ENCODE assay signal across 9 cellular contexts in genomic region chr12:124940143-124940392, GRCh38. TPM values are rescaled to one million over a fixed set of nuclear protein-coding genes. Genes with fewer than 3 reads are reported as not detected.
DNase-seq lines count a peak whose midpoint lies in the region; ATAC-seq and TF ChIP-seq lines count a peak whose summit lies in the region.
"Had no signal": no experiment of that assay in that cellular context is flagged by ENCODE, and none has a peak within 500 bp of the region (broad histone marks: within the 10 kb centered on the region; RNA-seq: fewer than 3 reads in every experiment).

No MANE protein-coding gene starts in this region.

- H3K4me2 ChIP-seq in OCI-LY3 (ENCODE audit: low read length), result peak overlapping the region; percentile 94

- H3K9me3 ChIP-seq in OCI-LY3 (ENCODE audit: insufficient read depth, low read length), result no peaks in the 10 kb centered on the region
- no peaks in the 10 kb centered on the region for H3K9me3 ChIP-seq in stomach smooth muscle (ENCODE audit: control insufficient read depth in 2 of 2, low read length in 2 of 2)

- H3K4me3 ChIP-seq in OCI-LY3 (ENCODE audit: low read length), result peak overlapping the region; percentile 77
- H3K4me3 ChIP-seq in fibroblast of the aortic adventitia (ENCODE audit: low read depth, low read length), result peak overlapping the region; percentile 62
- peak overlapping the region; percentile 73 to 84 for H3K4me3 ChIP-seq in stomach smooth muscle (ENCODE audit: low read length in 2 of 2)

- no peaks in the 10 kb centered on the region for H3K27me3 ChIP-seq in OCI-LY3 (ENCODE audit: low read depth, low read length)
- H3K27me3 ChIP-seq in stomach smooth muscle (ENCODE audit: control insufficient read depth in 1 of 2, insufficient read depth in 2 of 2, low read length in 2 of 2), result no peaks in the 10 kb centered on the region

- DNase-seq in fibroblast of the aortic adventitia (ENCODE audit: low read depth), result no peak
- DNase-seq in activated T-cell treated with anti-CD3 and anti-CD28 coated beads, Interleukin-2, amount 50 U/mL, for 1 hour, result no peak
- no peak for DNase-seq in NCI-H1417 (lab: John Stamatoyannopoulos, UW)
- no peak for DNase-seq in GM10248 (ENCODE audit: extremely low spot score)
- no peak for DNase-seq in NK-92 treated with Interleukin-12 subunit alpha and Interleukin-12 subunit beta, amount 100 ng/mL, for 24 hours (lab: John Stamatoyannopoulos, UW)
- DNase-seq: NCI-H187 treated with DMSO at 0.1 percent for 48 hours had no signal

- no peaks in the 10 kb centered on the region for H4K20me1 ChIP-seq in OCI-LY3 (ENCODE audit: insufficient read depth, low read length)

- H3K27ac ChIP-seq in OCI-LY3 (ENCODE audit: low read length) (peak overlapping the region; percentile 84), stomach smooth muscle (ENCODE audit: low read length) (peak overlapping the region; percentile 95)

- H2AFZ ChIP-seq in OCI-LY3 (ENCODE audit: low read depth, low read length), result peak overlapping the region; percentile 26; the same call in 1 of the 2 replicates

- H3K4me1 ChIP-seq in OCI-LY3 (ENCODE audit: low read length) (peaks cover 19% of the 10 kb centered on the region), stomach smooth muscle (ENCODE audit: control insufficient read depth, insufficient read depth, low read length) (peaks cover 14% of the 10 kb centered on the region)

- H3K79me2 ChIP-seq in OCI-LY3 (ENCODE audit: low read length), result no peaks in the 10 kb centered on the region

- CTCF ChIA-PET in GM10248 (lab: Yijun Ruan, JAX), result interaction anchor here (0.8 to 8.9 kb wide), 24 partner anchors 9 to 169 kb away, joined by 3 to 193 read pairs (median 4); partner anchors contain the start of gene UBC

- H3K9ac ChIP-seq in OCI-LY3 (ENCODE audit: low read length) (peak overlapping the region; percentile 63), stomach smooth muscle (ENCODE audit: low read length in 2 of 2) (peak overlapping the region; percentile 83 to 87)

- TF ChIP-seq CTCF in OCI-LY3 (IDR thresholded peaks at IDR 0.05; ENCODE audit: low read depth, low read length) (no peak), fibroblast of the aortic adventitia (IDR thresholded peaks at IDR 0.05; ENCODE audit: insufficient read depth, low read length) (no peak), GM10248 (IDR thresholded peaks at IDR 0.05; ENCODE audit: control extremely low read depth, extremely low read depth, low read depth, missing control alignments) (no peak)

- peaks cover 2% of the 10 kb centered on the region for H3K36me3 ChIP-seq in OCI-LY3 (replicated peaks; ENCODE audit: low read depth, low read length)
- H3K36me3 ChIP-seq in stomach smooth muscle (ENCODE audit: control insufficient read depth in 2 of 2, insufficient read depth in 2 of 2, low read length in 2 of 2), result no peaks in the 10 kb centered on the region

- peak; percentile 2 for ATAC-seq in GM21390 (IDR thresholded peaks at IDR 0.05; ENCODE audit: unreplicated experiment)

- POLR2A ChIA-PET in GM10248 (lab: Yijun Ruan, JAX), result interaction anchor here (0.6 to 3.3 kb wide), 12 partner anchors 9 to 37 kb away, joined by 3 to 24 read pairs (median 7); partner anchors contain the start of gene UBC

RNA-seq across cellular contexts. Expression of gene UBC, which starts 25.6 kb away (rescaled TPM):
- total RNA-seq in fibroblast of the aortic adventitia (ENCODE audit: low replicate concordance), result 501 and 1,400 TPM in 2 replicates

RNA-seq across cellular contexts. Expression of gene DHX37, which starts 48.9 kb away (rescaled TPM):
- 13.1 TPM in 2 replicates for total RNA-seq in fibroblast of the aortic adventitia (ENCODE audit: low replicate concordance)

RNA-seq across cellular contexts. Expression of gene BRI3BP, which starts 53.4 kb away (rescaled TPM):
- 1.6 and 6.1 TPM in 2 replicates for total RNA-seq in fibroblast of the aortic adventitia (ENCODE audit: low replicate concordance)
